8 cellular contexts compared by ENCODE assay signal in genomic region chr2:112054847-112055109, GRCh38. TPM values are rescaled to one million over a fixed set of nuclear protein-coding genes. Genes with fewer than 3 reads are reported as not detected.
A peak's percentile ranks its signal among the peaks of the same experiment; 100 is the strongest.
DNase-seq lines count a peak whose midpoint lies in the region; ATAC-seq and TF ChIP-seq lines count a peak whose summit lies in the region.
"Not testable (repeated sequence)": the region's sequence is repeated elsewhere in the genome, so short reads cannot be mapped to it uniquely, and the experiment has no call there.

No MANE protein-coding gene starts in this region.

- TF ChIP-seq CTCF in CD14-positive monocyte (IDR thresholded peaks at IDR 0.05); body of pancreas (IDR thresholded peaks at IDR 0.05); glutamatergic neuron (IDR thresholded peaks at IDR 0.05; ENCODE audit: partially characterized antibody, unreplicated experiment); nephron progenitor cell (IDR thresholded peaks at IDR 0.05): not testable (repeated sequence)

- H3K27ac Mint-ChIP-seq in CD14-positive monocyte, result peak overlapping the region in 3 of 7 donors; percentile 91 to 97 (median 93)
- peak overlapping the region; percentile 94 for H3K27ac Mint-ChIP-seq in activated CD8-positive, alpha-beta T cell treated with anti-CD3 and anti-CD28 coated beads, Interleukin-2, amount 10 ng/mL, durations not matched to agents 7 days and 5 days
- H3K27ac Mint-ChIP-seq in glutamatergic neuron (ENCODE audit: unreplicated experiment); nephron progenitor cell; stimulated activated naive CD8-positive, alpha-beta T cell treated with anti-CD3 and anti-CD28 coated beads, Interleukin-15, Interleukin-2, amounts not matched to agents 100 ng/mL and 50 ng/mL, for 24 hours: not testable (repeated sequence)

- H3K4me1 Mint-ChIP-seq in CD14-positive monocyte, result peaks cover 34% of the 10 kb centered on the region
- peaks cover 39% of the 10 kb centered on the region for H3K4me1 Mint-ChIP-seq in activated CD8-positive, alpha-beta T cell treated with anti-CD3 and anti-CD28 coated beads, Interleukin-2, amount 10 ng/mL, durations not matched to agents 7 days and 5 days (ENCODE audit: low read depth)
- not testable (repeated sequence) for H3K4me1 Mint-ChIP-seq in glutamatergic neuron (ENCODE audit: low read depth, unreplicated experiment)
- peaks cover 26% of the 10 kb centered on the region for H3K4me1 Mint-ChIP-seq in nephron progenitor cell
- H3K4me1 Mint-ChIP-seq in stimulated activated naive CD8-positive, alpha-beta T cell treated with anti-CD3 and anti-CD28 coated beads, Interleukin-15, Interleukin-2, amounts not matched to agents 100 ng/mL and 50 ng/mL, for 24 hours (ENCODE audit: low read depth), result peaks cover 40% of the 10 kb centered on the region

- POLR2A ChIA-PET in activated CD8-positive, alpha-beta T cell treated with anti-CD3 and anti-CD28 coated beads, Interleukin-2, amount 10 ng/mL, durations not matched to agents 7 days and 5 days (lab: Charles Lee), result interaction anchor here (0.8 to 1.6 kb wide), 3 partner anchors 200 to 223 kb away, joined by 3 to 7 read pairs (median 5); partner anchors contain the start of gene ZC3H8

- peak; percentile 99 for DNase-seq in CD14-positive monocyte (ENCODE audit: low spot score)
- DNase-seq in NOMO-1 treated with DMSO at 0.1 percent for 48 hours (lab: John Stamatoyannopoulos, UW; ENCODE audit: unreplicated experiment), result peak; percentile 99
- DNase-seq in activated CD8-positive, alpha-beta T cell treated with anti-CD3 and anti-CD28 coated beads, Interleukin-2, amount 10 ng/mL, durations not matched to agents 7 days and 5 days; body of pancreas; glutamatergic neuron; nephron progenitor cell: not testable (repeated sequence)

- not testable (repeated sequence) for H3K27me3 ChIP-seq in body of pancreas

- peak; percentile 46 for ATAC-seq in HG02588 (IDR thresholded peaks at IDR 0.05; ENCODE audit: unreplicated experiment)
- peak; percentile 80 for ATAC-seq in activated CD8-positive, alpha-beta T cell treated with anti-CD3 and anti-CD28 coated beads, Interleukin-2, amount 10 ng/mL, durations not matched to agents 7 days and 5 days
- not testable (repeated sequence) for ATAC-seq in body of pancreas

- 0% methylated on average over 1 of the region's 27 CpGs for WGBS in body of pancreas, 2 donors

- H3K27me3 Mint-ChIP-seq in CD14-positive monocyte (ENCODE audit: low read depth in 3 of 3); activated CD8-positive, alpha-beta T cell treated with anti-CD3 and anti-CD28 coated beads, Interleukin-2, amount 10 ng/mL, durations not matched to agents 7 days and 5 days (ENCODE audit: low read depth); glutamatergic neuron (ENCODE audit: unreplicated experiment); nephron progenitor cell (ENCODE audit: low read depth, poor library complexity); stimulated activated naive CD8-positive, alpha-beta T cell treated with anti-CD3 and anti-CD28 coated beads, Interleukin-15, Interleukin-2, amounts not matched to agents 100 ng/mL and 50 ng/mL, for 24 hours: not testable (repeated sequence)

- H3K36me3 Mint-ChIP-seq in CD14-positive monocyte, result peaks cover 16 to 18% of the 10 kb centered on the region in 2 donors
- peaks cover 25% of the 10 kb centered on the region for H3K36me3 Mint-ChIP-seq in activated CD8-positive, alpha-beta T cell treated with anti-CD3 and anti-CD28 coated beads, Interleukin-2, amount 10 ng/mL, durations not matched to agents 7 days and 5 days (ENCODE audit: low read depth)
- not testable (repeated sequence) for H3K36me3 Mint-ChIP-seq in glutamatergic neuron (ENCODE audit: unreplicated experiment)
- peaks cover 23% of the 10 kb centered on the region for H3K36me3 Mint-ChIP-seq in nephron progenitor cell (ENCODE audit: low read depth)
- H3K36me3 Mint-ChIP-seq in stimulated activated naive CD8-positive, alpha-beta T cell treated with anti-CD3 and anti-CD28 coated beads, Interleukin-15, Interleukin-2, amounts not matched to agents 100 ng/mL and 50 ng/mL, for 24 hours (ENCODE audit: low read depth), result peaks cover 11% of the 10 kb centered on the region

- H3K9me3 Mint-ChIP-seq in CD14-positive monocyte; activated CD8-positive, alpha-beta T cell treated with anti-CD3 and anti-CD28 coated beads, Interleukin-2, amount 10 ng/mL, durations not matched to agents 7 days and 5 days (ENCODE audit: insufficient read depth); glutamatergic neuron (ENCODE audit: unreplicated experiment); stimulated activated naive CD8-positive, alpha-beta T cell treated with anti-CD3 and anti-CD28 coated beads, Interleukin-15, Interleukin-2, amounts not matched to agents 100 ng/mL and 50 ng/mL, for 24 hours: not testable (repeated sequence)
- peaks cover 24% of the 10 kb centered on the region for H3K9me3 Mint-ChIP-seq in nephron progenitor cell

- not testable (repeated sequence) for H3K9me3 ChIP-seq in body of pancreas

- H3K4me1 ChIP-seq in body of pancreas, result peaks cover 32% of the 10 kb centered on the region

- not testable (repeated sequence) for H3K4me3 ChIP-seq in body of pancreas

- not testable (repeated sequence) for TF ChIP-seq POLR2A in body of pancreas (IDR thresholded peaks at IDR 0.05)

- intact Hi-C loops in CD14-positive monocyte (cut with micrococcal nuclease) (loop anchor here (5.0 to 10.0 kb wide), 5 partner anchors 47 to 528 kb away; partner anchors contain the start of genes CHCHD5 (in 1 of the 2), RGPD8 (in 1 of the 2), ZC3H6 (in 1 of the 2) and ZC3H8 (in 1 of the 2)), body of pancreas (cut with DNase I) (loop anchor here (5.0 kb wide), 1 partner anchor 107 kb away; no protein-coding TSS in a partner anchor)

- peak overlapping the region in 3 of 4 donors; percentile 82 to 97 (median 92) for H3K27ac ChIP-seq in body of pancreas

- CTCF ChIA-PET in activated CD8-positive, alpha-beta T cell treated with anti-CD3 and anti-CD28 coated beads, Interleukin-2, amount 10 ng/mL, durations not matched to agents 7 days and 5 days (lab: Charles Lee), result interaction anchor here (0.7 to 1.6 kb wide), 4 partner anchors 67 to 529 kb away, joined by 3 read pairs; no protein-coding TSS in a partner anchor

- H3K4me3 Mint-ChIP-seq in CD14-positive monocyte (peak overlapping the region in 1 of 2 donors; percentile 94), glutamatergic neuron (ENCODE audit: unreplicated experiment) (peak overlapping the region; percentile 84), nephron progenitor cell (peak overlapping the region; percentile 85)
- peak overlapping the region; percentile 85 for H3K4me3 Mint-ChIP-seq in activated CD8-positive, alpha-beta T cell treated with anti-CD3 and anti-CD28 coated beads, Interleukin-2, amount 10 ng/mL, durations not matched to agents 7 days and 5 days
- H3K4me3 Mint-ChIP-seq in stimulated activated naive CD8-positive, alpha-beta T cell treated with anti-CD3 and anti-CD28 coated beads, Interleukin-15, Interleukin-2, amounts not matched to agents 100 ng/mL and 50 ng/mL, for 24 hours, result peak overlapping the region; percentile 90

- not testable (repeated sequence) for H3K36me3 ChIP-seq in body of pancreas (replicated peaks in 1 of 2; ENCODE audit: insufficient read depth in 1 of 2, low read depth in 2 of 2)

RNA-seq across cellular contexts. Expression of gene TMEM87B, which starts 0.3 kb away (rescaled TPM):
- 10 to 100 TPM in 1 of 2 donors, 1 to 10 TPM in 1; 9.1 to 11.4 TPM for polyA plus RNA-seq in CD14-positive monocyte
- 10 to 100 TPM; 18.6 to 19.9 TPM for total RNA-seq in activated CD8-positive, alpha-beta T cell treated with anti-CD3 and anti-CD28 coated beads, Interleukin-2, amount 10 ng/mL, durations not matched to agents 7 days and 5 days
- total RNA-seq in body of pancreas (10 to 100 TPM; 14.8 to 15.3 TPM), glutamatergic neuron (ENCODE audit: unreplicated experiment) (8.6 TPM)
